Comparison of ENCODE assay signal across 10 cellular contexts in genomic region chr11:119205080-119205479, GRCh38. TPM values are rescaled to one million over a fixed set of nuclear protein-coding genes. Genes with fewer than 3 reads are reported as not detected.
A peak's percentile ranks its signal among the peaks of the same experiment; 100 is the strongest.
DNase-seq lines count a peak whose midpoint lies in the region; ATAC-seq, FAIRE-seq and TF ChIP-seq lines count a peak whose summit lies in the region.
"Had no signal": no experiment of that assay in that cellular context is flagged by ENCODE, and none has a peak within 500 bp of the region (broad histone marks: within the 10 kb centered on the region; RNA-seq: fewer than 3 reads in every experiment).

No MANE protein-coding gene starts in this region.

- H3K9me3 Mint-ChIP-seq in activated T-cell treated with anti-CD3 and anti-CD28 coated beads, Interleukin-2, amount 50 U/mL, for 4 hours, result no peaks in the 10 kb centered on the region

- H3K36me3 Mint-ChIP-seq in activated T-cell treated with anti-CD3 and anti-CD28 coated beads, Interleukin-2, amount 50 U/mL, for 4 hours (ENCODE audit: insufficient read depth), result no peaks in the 10 kb centered on the region

- no peak for TF ChIP-seq CTCF in WI38 (IDR thresholded peaks at IDR 0.05; ENCODE audit: low read depth, low read length)
- no peak for TF ChIP-seq CTCF in left lung (IDR thresholded peaks at IDR 0.05)
- no peak for TF ChIP-seq CTCF in transverse colon (IDR thresholded peaks at IDR 0.05)
- TF ChIP-seq CTCF in pancreas (IDR thresholded peaks at IDR 0.05), result no peak

- H3K27me3 ChIP-seq in left lung (no peaks in the 10 kb centered on the region), transverse colon (no peaks in the 10 kb centered on the region), pancreas (no peaks in the 10 kb centered on the region)

- H3K4me3 ChIP-seq in WI38 (ENCODE audit: low read depth, low read length) (peak overlapping the region; percentile 89; the same call in 1 of the 2 replicates), left lung (peak overlapping the region; percentile 87 to 89), transverse colon (peak overlapping the region in 2 of 4 donors; percentile 85 to 86), pancreas (peak overlapping the region in 2 of 4 donors; percentile 79 to 99)

- 28 to 61% methylated on average over 3 to 10 of the region's 10 CpGs for WGBS in transverse colon (ENCODE audit: low coverage in 1 of 2), 2 donors
- WGBS in pancreas, 2 donors, result 72 to 73% methylated on average over 10 of the region's 10 CpGs

- no peak for TF ChIP-seq POLR2A in transverse colon (IDR thresholded peaks at IDR 0.05)

- H3K36me3 ChIP-seq in left lung (no peaks in the 10 kb centered on the region), transverse colon (no peaks in the 10 kb centered on the region), pancreas (no peaks in the 10 kb centered on the region)

- in situ Hi-C loops in transverse colon (cut with MboI; ENCODE audit: low pct_ligation_motif_present in 1 of 4, low pct_unique_long_range_greater_than_20kb in 1 of 4, low sequenced_read_pairs in 3 of 4), result no loop called here

- no peak for FAIRE-seq in pancreas (lab: Jason Lieb, UNC)
- FAIRE-seq: colon had no signal

- H3K9me3 ChIP-seq in left lung (no peaks in the 10 kb centered on the region), transverse colon (no peaks in the 10 kb centered on the region), pancreas (no peaks in the 10 kb centered on the region)

- H3K4me1 Mint-ChIP-seq in activated T-cell treated with anti-CD3 and anti-CD28 coated beads, Interleukin-2, amount 50 U/mL, for 4 hours (ENCODE audit: low read depth), result peaks cover 26% of the 10 kb centered on the region

- no peak for TF ChIP-seq EP300 in transverse colon (IDR thresholded peaks at IDR 0.05; ENCODE audit: low read depth)

- intact Hi-C loops in left lung (cut with DNase I), result no loop called here
- intact Hi-C loops in transverse colon (cut with DNase I; ENCODE audit: low total_unique reads), result loop anchor here (5.0 kb wide), 1 partner anchor 117 kb away; no protein-coding TSS in a partner anchor
- intact Hi-C loops in pancreas (cut with DNase I), result no loop called here

- H3K27me3 Mint-ChIP-seq in activated T-cell treated with anti-CD3 and anti-CD28 coated beads, Interleukin-2, amount 50 U/mL, for 4 hours (ENCODE audit: low read depth), result no peaks in the 10 kb centered on the region

- no peak for ATAC-seq in activated T-cell treated with anti-CD3 and anti-CD28 coated beads, Interleukin-2, amount 50 U/mL, for 4 hours
- ATAC-seq in left lung, result peak; percentile 2
- ATAC-seq in GM18858 (IDR thresholded peaks at IDR 0.05; ENCODE audit: unreplicated experiment), result no peak
- ATAC-seq in pancreas, result no peak

- peak overlapping the region; percentile 93 to 95 for H3K27ac ChIP-seq in left lung
- H3K27ac ChIP-seq in transverse colon, result peak overlapping the region; percentile 92 to 96 (median 94)
- H3K27ac ChIP-seq in pancreas, result peak overlapping the region in 2 of 4 donors; percentile 90 to 94

- DNase-seq in activated T-cell treated with anti-CD3 and anti-CD28 coated beads, Interleukin-2, amount 50 U/mL, for 4 hours, result no peak
- no peak for DNase-seq in activated T-cell treated with anti-CD3 and anti-CD28 coated beads, Interleukin-2, amount 50 U/mL, for 48 hours
- DNase-seq in left lung (peak in 1 of 2 donors; percentile 50), transverse colon (no peak), pancreas (no peak)
- DNase-seq in activated CD4-positive, alpha-beta T cell treated with anti-CD3 and anti-CD28 coated beads for 48 hours, result no peak

- H3K4me3 Mint-ChIP-seq in activated T-cell treated with anti-CD3 and anti-CD28 coated beads, Interleukin-2, amount 50 U/mL, for 4 hours, result peak overlapping the region; percentile 48

- H3K4me1 ChIP-seq in left lung (peaks cover 0 to 42% of the 10 kb centered on the region in 2 donors), transverse colon (peaks cover 2 to 26% (median 11%) of the 10 kb centered on the region in 4 donors), pancreas (peaks cover 0 to 9% (median 4%) of the 10 kb centered on the region in 3 donors)

RNA-seq across cellular contexts. Expression of gene CBL, which starts 1.1 kb away (rescaled TPM):
- 10 to 100 TPM; 18.7 to 19.6 (median 19.5) TPM for total RNA-seq in activated T-cell treated with anti-CD3 and anti-CD28 coated beads, Interleukin-2, amount 50 U/mL, for 4 hours
- total RNA-seq in left lung (10 to 100 TPM; 22.0 to 36.6 TPM), transverse colon (10 to 100 TPM in 3 of 4 donors, 1 to 10 TPM in 1; 6.8 to 18.7 (median 12.4) TPM), pancreas (1 to 10 TPM; 3.3 to 9.8 (median 4.3) TPM)
- 1 to 10 TPM; 2.0 to 2.6 TPM for polyA plus RNA-seq in pancreas

RNA-seq across cellular contexts. Expression of gene NHERF4, which starts 19.8 kb away (rescaled TPM):
- under 1 TPM in 2 of 3 donors, not detected in 1; 0.18 to 0.43 TPM for total RNA-seq in activated T-cell treated with anti-CD3 and anti-CD28 coated beads, Interleukin-2, amount 50 U/mL, for 4 hours
- total RNA-seq in left lung, result not detected
- 100 to 1,000 TPM in 2 of 4 donors, 10 to 100 TPM in 2; 75.2 to 248 (median 111) TPM for total RNA-seq in transverse colon
- 1 to 10 TPM in 2 of 6 donors, under 1 TPM in 3, not detected in 1; 0.38 to 1.6 (median 0.84) TPM for total RNA-seq in pancreas
- 1 to 10 TPM; 2.5 to 4.7 TPM for polyA plus RNA-seq in pancreas
- total RNA-seq: HT1080 had no signal

RNA-seq across cellular contexts. Expression of gene NLRX1, which starts 36.6 kb away (rescaled TPM):
- total RNA-seq in activated T-cell treated with anti-CD3 and anti-CD28 coated beads, Interleukin-2, amount 50 U/mL, for 4 hours, result 10 to 100 TPM in 1 of 3 donors, 1 to 10 TPM in 2; 9.7 to 13.2 (median 9.7) TPM
- total RNA-seq in left lung, result 10 to 100 TPM; 15.0 to 15.7 TPM
- total RNA-seq in transverse colon, result 10 to 100 TPM; 16.4 to 30.1 (median 18.2) TPM
- total RNA-seq in pancreas, result 10 to 100 TPM in 1 of 6 donors, 1 to 10 TPM in 5; 6.9 to 12.6 (median 7.5) TPM
- polyA plus RNA-seq in pancreas, result 1 to 10 TPM; 6.5 to 7.9 TPM

RNA-seq across cellular contexts. Expression of gene ABCG4, which starts 56.2 kb away (rescaled TPM):
- total RNA-seq in activated T-cell treated with anti-CD3 and anti-CD28 coated beads, Interleukin-2, amount 50 U/mL, for 4 hours, result under 1 TPM in 1 of 3 donors, not detected in 2; 0.38 TPM
- total RNA-seq in left lung, result under 1 TPM; 0.26 to 0.64 TPM
- under 1 TPM in 1 of 4 donors, not detected in 3; 0.14 TPM for total RNA-seq in transverse colon
- total RNA-seq in pancreas, result not detected
- under 1 TPM; 0.11 to 0.21 TPM for polyA plus RNA-seq in pancreas
- total RNA-seq: HT1080 had no signal

Comparison
In these comparisons a context has a peak if more than half of its experiments do, and no peak if none do; other contexts are left out.
1. RNA of gene NHERF4, which starts 19.8 kb away (total RNA-seq): 75.2 to 248 TPM in transverse colon; 0.38 to 1.6 TPM in pancreas, 0.18 to 0.43 TPM in activated T-cell treated with anti-CD3 and anti-CD28 coated beads, Interleukin-2, amount 50 U/mL, for 4 hours and not detected in left lung; every median in the first group is over 10 times any median in the second.